Comparison of ENCODE assay signal across 31 cellular contexts in genomic region chr22:47943729-47944700, GRCh38.
DNase-seq lines count a peak whose midpoint lies in the region; ATAC-seq, FAIRE-seq and TF ChIP-seq lines count a peak whose summit lies in the region.
"Had no signal": no experiment of that assay in that cellular context is flagged by ENCODE, and none has a peak within 500 bp of the region (broad histone marks: within the 10 kb centered on the region; RNA-seq: fewer than 3 reads in every experiment).

No MANE protein-coding gene starts in this region.

- H3K9ac ChIP-seq in BLaER1 treated with 17β-estradiol and CSF1 and Interleukin-3, amounts not matched to agents 10 nM and 100 nM, result no peak overlapping the region
- no peak overlapping the region; the same call in 1 of the 2 replicates for H3K9ac ChIP-seq in OCI-LY1 (ENCODE audit: low read length)

- peaks cover 5 to 17% of the 10 kb centered on the region in 2 donors for H3K27me3 Mint-ChIP-seq in natural killer cell (ENCODE audit: low read depth in 2 of 2)
- no peaks in the 10 kb centered on the region for H3K27me3 Mint-ChIP-seq in T-helper 2 cell treated with Interferon-gamma antibody and Interleukin-4, amounts not matched to agents 5 μg/mL and 100 μg/mL, for 36 hours (ENCODE audit: low read depth)

- FAIRE-seq in GM12891 (lab: Jason Lieb, UNC) (no peak), pancreas (lab: Jason Lieb, UNC) (no peak)
- FAIRE-seq: colon had no signal

- DNase-seq in GM12891 (ENCODE audit: insufficient read length, low spot score) (no peak), natural killer cell (no peak), KBM-7 (no peak), pancreas (no peak)
- DNase-seq in T-helper 2 cell treated with Interferon-gamma antibody and Interleukin-4, amounts not matched to agents 5 μg/mL and 100 μg/mL, for 36 hours (ENCODE audit: low spot score), result no peak
- DNase-seq in stimulated activated CD8-positive, alpha-beta memory T cell treated with anti-CD3 and anti-CD28 coated beads, Interleukin-4, amount 100 ng/mL, for 48 hours, result no peak
- DNase-seq: ACHN; activated CD4-positive, alpha-beta T cell treated with anti-CD3 and anti-CD28 coated beads, Interleukin-2, amount 50 U/mL, for 48 hours; activated naive CD4-positive, alpha-beta T cell treated with anti-CD3 and anti-CD28 coated beads for 36 hours; amniotic stem cell; BE2C; Caco-2; effector CD8-positive, alpha-beta T cell; erythroblast; GDM1; heart right ventricle; mucosa of descending colon; NCI-H1105; NCI-H2107; NCI-H510A treated with DMSO at 0.1 percent for 48 hours; nephron progenitor cell; stimulated activated CD4-positive, alpha-beta T cell treated with anti-CD3 and anti-CD28 coated beads, Interleukin-1b, Interleukin-23, amount 100 ng/mL, for 48 hours; T-cell; upper lobe of left lung had no signal

- peak overlapping the region; percentile 62 for H3K4me3 Mint-ChIP-seq in natural killer cell
- no peak overlapping the region for H3K4me3 Mint-ChIP-seq in T-helper 2 cell treated with Interferon-gamma antibody and Interleukin-4, amounts not matched to agents 5 μg/mL and 100 μg/mL, for 36 hours
- H3K4me3 Mint-ChIP-seq: activated naive CD4-positive, alpha-beta T cell treated with anti-CD3 and anti-CD28 coated beads for 36 hours; activated T-helper 1 cell treated with anti-CD3 and anti-CD28 coated beads, Interleukin-12 subunit alpha, Interleukin-12 subunit beta, Interleukin-2, Interleukin-4 antibody, amounts not matched to agents 30 ng/mL and 10 ng/mL and 1 ng/mL, durations not matched to agents 14 hours and 24 hours and 36 hours; nephron progenitor cell; T-cell had no signal

- H4K20me1 ChIP-seq in BLaER1 treated with 17β-estradiol and CSF1 and Interleukin-3, amounts not matched to agents 10 nM and 100 nM, result no peaks in the 10 kb centered on the region
- H4K20me1 ChIP-seq in OCI-LY1 (ENCODE audit: insufficient read depth, low read length), result no peaks in the 10 kb centered on the region

- no peak overlapping the region for H2AFZ ChIP-seq in OCI-LY1 (ENCODE audit: low read length)

- no peaks in the 10 kb centered on the region for H3K36me3 ChIP-seq in BLaER1 treated with 17β-estradiol and CSF1 and Interleukin-3, amounts not matched to agents 10 nM and 100 nM
- H3K36me3 ChIP-seq in OCI-LY1 (ENCODE audit: insufficient read depth, low read length) (no peaks in the 10 kb centered on the region), pancreas (no peaks in the 10 kb centered on the region)
- H3K36me3 ChIP-seq: BE2C, heart right ventricle, right atrium auricular region, SJSA1, upper lobe of left lung had no signal

- intact Hi-C loops in natural killer cell (cut with micrococcal nuclease) (no loop called here), pancreas (cut with DNase I) (no loop called here)

- peaks cover 13 to 22% (median 17%) of the 10 kb centered on the region in 10 experiments for H3K4me1 ChIP-seq in BLaER1 treated with 17β-estradiol and CSF1 and Interleukin-3, amounts not matched to agents 10 nM and 100 nM
- H3K4me1 ChIP-seq in OCI-LY1 (ENCODE audit: insufficient read depth, low read length, severe bottlenecking) (peaks cover 28% of the 10 kb centered on the region), pancreas (no peaks in the 10 kb centered on the region)
- H3K4me1 ChIP-seq: BE2C, Caco-2, heart right ventricle, right atrium auricular region, SJSA1, upper lobe of left lung had no signal

- 0 out of 2 replicates have a peak, but pooled peaks cover 3% of the 10 kb centered on the region for H3F3A ChIP-seq in OCI-LY1 (ENCODE audit: insufficient read depth, low read length)

- H3K27ac Mint-ChIP-seq in natural killer cell, result peak overlapping the region; percentile 20 to 41
- H3K27ac Mint-ChIP-seq in T-helper 2 cell treated with Interferon-gamma antibody and Interleukin-4, amounts not matched to agents 5 μg/mL and 100 μg/mL, for 36 hours, result no peak overlapping the region
- H3K27ac Mint-ChIP-seq: activated naive CD4-positive, alpha-beta T cell treated with anti-CD3 and anti-CD28 coated beads for 36 hours; activated T-helper 1 cell treated with anti-CD3 and anti-CD28 coated beads, Interleukin-12 subunit alpha, Interleukin-12 subunit beta, Interleukin-2, Interleukin-4 antibody, amounts not matched to agents 30 ng/mL and 10 ng/mL and 1 ng/mL, durations not matched to agents 14 hours and 24 hours and 36 hours; nephron progenitor cell had no signal

- peaks cover 19 to 27% of the 10 kb centered on the region in 2 donors for H3K4me1 Mint-ChIP-seq in natural killer cell
- H3K4me1 Mint-ChIP-seq in T-helper 2 cell treated with Interferon-gamma antibody and Interleukin-4, amounts not matched to agents 5 μg/mL and 100 μg/mL, for 36 hours (ENCODE audit: low read depth), result no peaks in the 10 kb centered on the region
- H3K4me1 Mint-ChIP-seq: nephron progenitor cell had no signal

- H3K9me2 ChIP-seq in OCI-LY1 (ENCODE audit: low read depth, low read length), result no peaks in the 10 kb centered on the region

- WGBS in pancreas, 2 donors, result 57 to 71% methylated on average over 13 of the region's 13 CpGs

- ATAC-seq in natural killer cell (peak in 1 of 3 donors; percentile 48), pancreas (no peak)
- ATAC-seq: heart right ventricle, mucosa of descending colon, T-cell had no signal

- H3K27me3 ChIP-seq in BLaER1 treated with 17β-estradiol and CSF1 and Interleukin-3, amounts not matched to agents 10 nM and 100 nM, result no peaks in the 10 kb centered on the region
- H3K27me3 ChIP-seq in OCI-LY1 (ENCODE audit: insufficient read depth, low read length) (no peaks in the 10 kb centered on the region), pancreas (no peaks in the 10 kb centered on the region)
- H3K27me3 ChIP-seq: BE2C, right atrium auricular region, SJSA1, upper lobe of left lung had no signal

- TF ChIP-seq CTCF in OCI-LY1 (IDR thresholded peaks at IDR 0.05; ENCODE audit: low read length) (no peak), natural killer cell (IDR thresholded peaks at IDR 0.05) (no peak), pancreas (IDR thresholded peaks at IDR 0.05) (no peak)

- peak overlapping the region in 1 of 10 experiments; percentile 28; a peak in 1 of 20 replicates for H3K4me3 ChIP-seq in BLaER1 treated with 17β-estradiol and CSF1 and Interleukin-3, amounts not matched to agents 10 nM and 100 nM
- no peak overlapping the region for H3K4me3 ChIP-seq in OCI-LY1 (ENCODE audit: low read depth, low read length, poor library complexity, severe bottlenecking)
- H3K4me3 ChIP-seq in pancreas, result no peak overlapping the region
- H3K4me3 ChIP-seq: heart right ventricle, mucosa of descending colon, right atrium auricular region, SJSA1, smooth muscle cell, upper lobe of left lung had no signal

- H3K36me3 Mint-ChIP-seq in natural killer cell, result no peaks in the 10 kb centered on the region
- H3K36me3 Mint-ChIP-seq in T-helper 2 cell treated with Interferon-gamma antibody and Interleukin-4, amounts not matched to agents 5 μg/mL and 100 μg/mL, for 36 hours (ENCODE audit: low read depth), result no peaks in the 10 kb centered on the region
- H3K36me3 Mint-ChIP-seq: T-cell had no signal

- no peak for TF ChIP-seq POLR2A in GM12891 (IDR thresholded peaks at IDR 0.05; ENCODE audit: low read depth, low read length)

- peak overlapping the region; percentile 47 to 91 (median 66); a peak in 21 of 22 replicates for H3K4me2 ChIP-seq in BLaER1 treated with 17β-estradiol and CSF1 and Interleukin-3, amounts not matched to agents 10 nM and 100 nM
- H3K4me2 ChIP-seq in OCI-LY1 (ENCODE audit: low read length), result peak overlapping the region; percentile 22; the same call in 1 of the 2 replicates
- H3K4me2 ChIP-seq: smooth muscle cell had no signal

- H3K9me3 ChIP-seq in BLaER1 treated with 17β-estradiol and CSF1 and Interleukin-3, amounts not matched to agents 10 nM and 100 nM (replicated peaks in 1 of 11), result peaks cover 0 to 21% (median 9%) of the 10 kb centered on the region in 11 experiments; a peak in 15 of 22 replicates
- no peaks in the 10 kb centered on the region for H3K9me3 ChIP-seq in OCI-LY1 (ENCODE audit: low read length)
- H3K9me3 ChIP-seq in pancreas, result no peaks in the 10 kb centered on the region
- H3K9me3 ChIP-seq: BE2C, Caco-2, heart right ventricle, mucosa of descending colon, right atrium auricular region, SJSA1, upper lobe of left lung had no signal

- H3K27ac ChIP-seq in BLaER1 treated with 17β-estradiol and CSF1 and Interleukin-3, amounts not matched to agents 10 nM and 100 nM, result peak overlapping the region in 3 of 11 experiments; percentile 5 to 24 (median 15); a peak in 2 of 22 replicates
- peak overlapping the region; percentile 70 for H3K27ac ChIP-seq in OCI-LY1 (ENCODE audit: low read depth, low read length, poor library complexity, severe bottlenecking)
- no peak overlapping the region for H3K27ac ChIP-seq in pancreas
- H3K27ac ChIP-seq: heart right ventricle, right atrium auricular region, SJSA1, upper lobe of left lung had no signal

- no peaks in the 10 kb centered on the region for H3K9me3 Mint-ChIP-seq in natural killer cell
- H3K9me3 Mint-ChIP-seq in T-helper 2 cell treated with Interferon-gamma antibody and Interleukin-4, amounts not matched to agents 5 μg/mL and 100 μg/mL, for 36 hours, result no peaks in the 10 kb centered on the region
- H3K9me3 Mint-ChIP-seq: activated naive CD4-positive, alpha-beta T cell treated with anti-CD3 and anti-CD28 coated beads for 36 hours; activated T-helper 1 cell treated with anti-CD3 and anti-CD28 coated beads, Interleukin-12 subunit alpha, Interleukin-12 subunit beta, Interleukin-2, Interleukin-4 antibody, amounts not matched to agents 30 ng/mL and 10 ng/mL and 1 ng/mL, durations not matched to agents 14 hours and 24 hours and 36 hours; T-cell had no signal

- H3K79me2 ChIP-seq in OCI-LY1 (ENCODE audit: insufficient read depth, low read length), result no peaks in the 10 kb centered on the region

- in situ Hi-C loops in KBM-7 (cut with MboI; ENCODE audit: low pct_unique_long_range_greater_than_20kb, low sequenced_read_pairs), result no loop called here

TF ChIP-seq in GM12891, 5 proteins besides CTCF, POLR2A, EP300 and RAD21:
- TF ChIP-seq SPI1 (IDR thresholded peaks at IDR 0.05; ENCODE audit: low read depth, low read length) (peak; percentile 56; the same call in 1 of the 2 replicates), TAF1 (IDR thresholded peaks at IDR 0.05; ENCODE audit: low read depth, low read length) (no peak)
